ENCODE assay signal across 1 cellular context in the genomic region with DNA sequence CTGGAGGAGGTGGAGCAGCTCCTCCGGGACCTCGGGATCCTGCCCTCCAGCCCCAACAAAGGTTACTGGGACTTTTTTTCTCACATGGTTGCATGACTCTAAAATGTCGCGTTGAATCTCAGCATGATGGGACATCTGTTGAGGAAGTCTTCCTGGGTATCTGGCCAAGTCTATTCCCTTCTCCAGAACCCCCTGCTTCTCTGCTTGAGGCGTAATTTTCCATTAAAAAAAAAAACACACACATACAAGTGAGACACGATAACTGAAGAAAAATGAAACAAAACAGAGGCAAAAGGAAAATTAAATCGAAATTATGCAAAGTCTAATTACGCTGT.
TF ChIP-seq lines count a peak whose summit lies in the region.

No MANE protein-coding gene starts in this region.

TF ChIP-seq in K562, 482 proteins besides CTCF, POLR2A, EP300 and RAD21:
- TF ChIP-seq TCF7L2 (IDR thresholded peaks at IDR 0.05; ENCODE audit: low read depth, low read length) = no peak
- 0 out of 2 replicates have a peak, but pooled peaks have one; percentile 12 for TF ChIP-seq AFF4 (CRISPR knock-in tag; IDR thresholded peaks at IDR 0.05)
- no peak for TF ChIP-seq ZNF354B (CRISPR knock-in tag; IDR thresholded peaks at IDR 0.05)
- no peak for TF ChIP-seq RREB1 (CRISPR knock-in tag; IDR thresholded peaks at IDR 0.05)
- TF ChIP-seq, protein P1, sequence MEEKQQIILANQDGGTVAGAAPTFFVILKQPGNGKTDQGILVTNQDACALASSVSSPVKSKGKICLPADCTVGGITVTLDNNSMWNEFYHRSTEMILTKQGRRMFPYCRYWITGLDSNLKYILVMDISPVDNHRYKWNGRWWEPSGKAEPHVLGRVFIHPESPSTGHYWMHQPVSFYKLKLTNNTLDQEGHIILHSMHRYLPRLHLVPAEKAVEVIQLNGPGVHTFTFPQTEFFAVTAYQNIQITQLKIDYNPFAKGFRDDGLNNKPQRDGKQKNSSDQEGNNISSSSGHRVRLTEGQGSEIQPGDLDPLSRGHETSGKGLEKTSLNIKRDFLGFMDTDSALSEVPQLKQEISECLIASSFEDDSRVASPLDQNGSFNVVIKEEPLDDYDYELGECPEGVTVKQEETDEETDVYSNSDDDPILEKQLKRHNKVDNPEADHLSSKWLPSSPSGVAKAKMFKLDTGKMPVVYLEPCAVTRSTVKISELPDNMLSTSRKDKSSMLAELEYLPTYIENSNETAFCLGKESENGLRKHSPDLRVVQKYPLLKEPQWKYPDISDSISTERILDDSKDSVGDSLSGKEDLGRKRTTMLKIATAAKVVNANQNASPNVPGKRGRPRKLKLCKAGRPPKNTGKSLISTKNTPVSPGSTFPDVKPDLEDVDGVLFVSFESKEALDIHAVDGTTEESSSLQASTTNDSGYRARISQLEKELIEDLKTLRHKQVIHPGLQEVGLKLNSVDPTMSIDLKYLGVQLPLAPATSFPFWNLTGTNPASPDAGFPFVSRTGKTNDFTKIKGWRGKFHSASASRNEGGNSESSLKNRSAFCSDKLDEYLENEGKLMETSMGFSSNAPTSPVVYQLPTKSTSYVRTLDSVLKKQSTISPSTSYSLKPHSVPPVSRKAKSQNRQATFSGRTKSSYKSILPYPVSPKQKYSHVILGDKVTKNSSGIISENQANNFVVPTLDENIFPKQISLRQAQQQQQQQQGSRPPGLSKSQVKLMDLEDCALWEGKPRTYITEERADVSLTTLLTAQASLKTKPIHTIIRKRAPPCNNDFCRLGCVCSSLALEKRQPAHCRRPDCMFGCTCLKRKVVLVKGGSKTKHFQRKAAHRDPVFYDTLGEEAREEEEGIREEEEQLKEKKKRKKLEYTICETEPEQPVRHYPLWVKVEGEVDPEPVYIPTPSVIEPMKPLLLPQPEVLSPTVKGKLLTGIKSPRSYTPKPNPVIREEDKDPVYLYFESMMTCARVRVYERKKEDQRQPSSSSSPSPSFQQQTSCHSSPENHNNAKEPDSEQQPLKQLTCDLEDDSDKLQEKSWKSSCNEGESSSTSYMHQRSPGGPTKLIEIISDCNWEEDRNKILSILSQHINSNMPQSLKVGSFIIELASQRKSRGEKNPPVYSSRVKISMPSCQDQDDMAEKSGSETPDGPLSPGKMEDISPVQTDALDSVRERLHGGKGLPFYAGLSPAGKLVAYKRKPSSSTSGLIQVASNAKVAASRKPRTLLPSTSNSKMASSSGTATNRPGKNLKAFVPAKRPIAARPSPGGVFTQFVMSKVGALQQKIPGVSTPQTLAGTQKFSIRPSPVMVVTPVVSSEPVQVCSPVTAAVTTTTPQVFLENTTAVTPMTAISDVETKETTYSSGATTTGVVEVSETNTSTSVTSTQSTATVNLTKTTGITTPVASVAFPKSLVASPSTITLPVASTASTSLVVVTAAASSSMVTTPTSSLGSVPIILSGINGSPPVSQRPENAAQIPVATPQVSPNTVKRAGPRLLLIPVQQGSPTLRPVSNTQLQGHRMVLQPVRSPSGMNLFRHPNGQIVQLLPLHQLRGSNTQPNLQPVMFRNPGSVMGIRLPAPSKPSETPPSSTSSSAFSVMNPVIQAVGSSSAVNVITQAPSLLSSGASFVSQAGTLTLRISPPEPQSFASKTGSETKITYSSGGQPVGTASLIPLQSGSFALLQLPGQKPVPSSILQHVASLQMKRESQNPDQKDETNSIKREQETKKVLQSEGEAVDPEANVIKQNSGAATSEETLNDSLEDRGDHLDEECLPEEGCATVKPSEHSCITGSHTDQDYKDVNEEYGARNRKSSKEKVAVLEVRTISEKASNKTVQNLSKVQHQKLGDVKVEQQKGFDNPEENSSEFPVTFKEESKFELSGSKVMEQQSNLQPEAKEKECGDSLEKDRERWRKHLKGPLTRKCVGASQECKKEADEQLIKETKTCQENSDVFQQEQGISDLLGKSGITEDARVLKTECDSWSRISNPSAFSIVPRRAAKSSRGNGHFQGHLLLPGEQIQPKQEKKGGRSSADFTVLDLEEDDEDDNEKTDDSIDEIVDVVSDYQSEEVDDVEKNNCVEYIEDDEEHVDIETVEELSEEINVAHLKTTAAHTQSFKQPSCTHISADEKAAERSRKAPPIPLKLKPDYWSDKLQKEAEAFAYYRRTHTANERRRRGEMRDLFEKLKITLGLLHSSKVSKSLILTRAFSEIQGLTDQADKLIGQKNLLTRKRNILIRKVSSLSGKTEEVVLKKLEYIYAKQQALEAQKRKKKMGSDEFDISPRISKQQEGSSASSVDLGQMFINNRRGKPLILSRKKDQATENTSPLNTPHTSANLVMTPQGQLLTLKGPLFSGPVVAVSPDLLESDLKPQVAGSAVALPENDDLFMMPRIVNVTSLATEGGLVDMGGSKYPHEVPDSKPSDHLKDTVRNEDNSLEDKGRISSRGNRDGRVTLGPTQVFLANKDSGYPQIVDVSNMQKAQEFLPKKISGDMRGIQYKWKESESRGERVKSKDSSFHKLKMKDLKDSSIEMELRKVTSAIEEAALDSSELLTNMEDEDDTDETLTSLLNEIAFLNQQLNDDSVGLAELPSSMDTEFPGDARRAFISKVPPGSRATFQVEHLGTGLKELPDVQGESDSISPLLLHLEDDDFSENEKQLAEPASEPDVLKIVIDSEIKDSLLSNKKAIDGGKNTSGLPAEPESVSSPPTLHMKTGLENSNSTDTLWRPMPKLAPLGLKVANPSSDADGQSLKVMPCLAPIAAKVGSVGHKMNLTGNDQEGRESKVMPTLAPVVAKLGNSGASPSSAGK (IDR thresholded peaks at IDR 0.05) = no peak
- no peak for TF ChIP-seq PHTF2 (CRISPR knock-in tag; IDR thresholded peaks at IDR 0.05)
- 0 out of 2 replicates have a peak, but pooled peaks have one; percentile 1 for TF ChIP-seq ZNF12 (CRISPR knock-in tag; IDR thresholded peaks at IDR 0.05)
- 0 out of 2 replicates have a peak, but pooled peaks have one; percentile 1 for TF ChIP-seq ESRRA (IDR thresholded peaks at IDR 0.05; ENCODE audit: borderline replicate concordance, low read depth)
- no peak for TF ChIP-seq ZNF551 (CRISPR knock-in tag; IDR thresholded peaks at IDR 0.05)
- no peak for TF ChIP-seq CEBPG (CRISPR knock-in tag; IDR thresholded peaks at IDR 0.05)
- no peak for TF ChIP-seq CEBPG (tag; conservative IDR thresholded peaks at IDR 0.05 in 1 of 2, IDR thresholded peaks at IDR 0.05 in 1 of 2)
